7 cellular contexts compared by ENCODE assay signal in the genomic region with DNA sequence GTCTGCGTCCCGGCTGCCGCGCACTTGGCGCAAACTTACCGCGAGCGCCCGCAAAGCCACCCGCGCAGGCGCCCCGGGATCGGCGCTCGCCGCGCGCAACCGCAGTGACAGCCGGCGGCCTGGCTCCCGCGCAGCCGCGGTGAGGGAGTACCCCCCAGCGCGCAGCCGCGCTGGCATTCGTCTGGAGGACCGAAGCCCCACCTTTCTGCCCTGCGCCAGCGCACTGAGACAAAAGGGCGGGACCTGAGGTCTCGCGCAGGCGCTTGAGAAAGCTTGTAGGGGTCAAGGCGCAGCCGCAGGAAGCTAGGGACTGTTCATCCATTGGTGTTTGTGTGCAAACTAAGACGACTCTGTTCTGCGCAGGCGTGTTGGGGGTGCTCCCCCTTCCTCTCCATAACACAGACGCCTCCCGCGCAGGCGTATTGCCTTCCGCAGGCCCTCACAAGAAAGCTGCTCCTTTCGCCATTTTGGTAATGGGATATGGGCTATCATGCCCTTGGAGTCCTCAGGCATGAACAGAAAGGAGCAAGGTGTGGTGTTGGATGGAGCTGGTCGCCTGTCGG.
A peak's percentile ranks its signal among the peaks of the same experiment; 100 is the strongest.
DNase-seq lines count a peak whose midpoint lies in the region; ATAC-seq lines count a peak whose summit lies in the region.

TSS of gene PHF12 (minus strand) at position 91 of the 563 bp plus-strand sequence. CDS start 558 bp downstream, outside the sequence.

- DNase-seq in NCI-H2081 (lab: John Stamatoyannopoulos, UW) (peak; percentile 99), T1000 (lab: John Stamatoyannopoulos, UW) (peak; percentile 99), astrocyte of the hippocampus (ENCODE audit: low read depth, low spot score) (peak; percentile 100), hippocampal formation (lab: John Stamatoyannopoulos, UW) (peak; percentile 99), retina (peak; percentile 98)

- ATAC-seq in GM18508 (IDR thresholded peaks at IDR 0.05; ENCODE audit: insufficient read depth, unreplicated experiment) (peak; percentile 31), HG03025 (IDR thresholded peaks at IDR 0.05; ENCODE audit: low FRiP score, unreplicated experiment) (peak; percentile 50)

Comparison
In these comparisons a context has a peak if more than half of its experiments do, and no peak if none do; other contexts are left out.
1. Peak in every context shown above with its lines: DNase-seq and ATAC-seq.